18 cellular contexts compared by ENCODE assay signal in the genomic region with DNA sequence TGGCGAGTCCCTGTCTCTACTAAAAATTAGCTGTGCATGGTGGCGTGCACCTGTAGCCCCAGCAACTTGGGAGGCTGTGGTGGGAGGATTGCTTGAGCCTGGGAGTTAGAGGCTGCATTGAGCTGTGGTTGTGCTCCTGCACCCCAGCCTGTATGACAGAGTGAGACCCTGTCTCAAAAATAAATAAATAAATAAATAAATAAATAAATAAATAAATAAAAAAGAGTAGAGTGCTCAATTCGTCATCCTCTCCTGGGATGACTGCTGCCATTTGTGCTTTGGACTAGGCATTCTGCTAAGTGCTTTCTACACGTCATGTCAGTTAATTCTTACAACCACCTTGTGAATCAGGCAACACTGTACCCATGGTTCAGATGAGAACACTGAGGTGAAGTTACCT.
DNase-seq lines count a peak whose midpoint lies in the region; ATAC-seq and TF ChIP-seq lines count a peak whose summit lies in the region.
"Had no signal": no experiment of that assay in that cellular context is flagged by ENCODE, and none has a peak within 500 bp of the region (broad histone marks: within the 10 kb centered on the region; RNA-seq: fewer than 3 reads in every experiment).

No MANE protein-coding gene starts in this region.

- peak; percentile 23 for DNase-seq in right atrium auricular region (ENCODE audit: low spot score)
- no peak for DNase-seq in left cardiac atrium
- DNase-seq in endodermal cell: peak; percentile 19
- peak; percentile 0 for DNase-seq in testis
- no peak for DNase-seq in NCI-H82 treated with DMSO at 0.1 percent for 48 hours (lab: John Stamatoyannopoulos, UW; ENCODE audit: unreplicated experiment)
- DNase-seq: ACHN; C1 segment of cervical spinal cord; Calu3; CD4-positive, alpha-beta memory T cell; COR-L47; DMS53; DND-41; GOT3 had no signal

- H3K36me3 ChIP-seq in right atrium auricular region (peaks cover 33% of the 10 kb centered on the region), HEK293 (ENCODE audit: control insufficient read depth in 2 of 2, insufficient read depth in 1 of 2, low read length in 2 of 2) (peaks cover 17 to 77% of the 10 kb centered on the region in 2 experiments), endodermal cell (ENCODE audit: control insufficient read depth, insufficient read depth, low read length) (peaks cover 67% of the 10 kb centered on the region), testis (ENCODE audit: low read depth, missing control alignments) (no peaks in the 10 kb centered on the region)

- ATAC-seq in left cardiac atrium (no peak), GM18873 (IDR thresholded peaks at IDR 0.05; ENCODE audit: low FRiP score, unreplicated experiment) (no peak), HG03439 (IDR thresholded peaks at IDR 0.05; ENCODE audit: unreplicated experiment) (no peak)

- H3K27me3 ChIP-seq in right atrium auricular region: no peaks in the 10 kb centered on the region
- H3K27me3 ChIP-seq in endodermal cell (ENCODE audit: control insufficient read depth, insufficient read depth, low read length, poor library complexity, severe bottlenecking): no peaks in the 10 kb centered on the region
- H3K27me3 ChIP-seq in testis: no peaks in the 10 kb centered on the region

- H3K4me3 Mint-ChIP-seq in endodermal cell: no peak overlapping the region
- H3K4me3 Mint-ChIP-seq: CD4-positive, alpha-beta memory T cell had no signal

- H3K4me3 ChIP-seq in right atrium auricular region (no peak overlapping the region), HEK293 (ENCODE audit: low read depth, low read length) (no peak overlapping the region), endodermal cell (ENCODE audit: low read length) (no peak overlapping the region), testis (no peak overlapping the region)
- H3K4me3 ChIP-seq: HAP-1 had no signal

- CTCF ChIA-PET in HEK293 (lab: Yijun Ruan, JAX): no interaction called here

- intact Hi-C loops in left cardiac atrium (cut with DNase I): no loop called here
- intact Hi-C loops in testis (cut with DNase I; ENCODE audit: low total_unique reads): no loop called here

- H3K9ac ChIP-seq in endodermal cell (ENCODE audit: extremely low read depth, low read length, poor library complexity, severe bottlenecking): no peak overlapping the region

- H3K27ac Mint-ChIP-seq in endodermal cell: no peak overlapping the region
- H3K27ac Mint-ChIP-seq: CD4-positive, alpha-beta memory T cell had no signal

- H3K36me3 Mint-ChIP-seq in endodermal cell (ENCODE audit: low read depth): peaks cover 82% of the 10 kb centered on the region
- H3K36me3 Mint-ChIP-seq: CD4-positive, alpha-beta memory T cell had no signal

- H3K4me1 Mint-ChIP-seq in endodermal cell: no peaks in the 10 kb centered on the region
- H3K4me1 Mint-ChIP-seq: CD4-positive, alpha-beta memory T cell had no signal

- WGBS in endodermal cell (ENCODE audit: insufficient coverage in 1 of 2, insufficient read length in 1 of 2), 2 experiments: 91 to 94% methylated on average over 4 of the region's 4 CpGs
- 89 to 97% methylated on average over 4 of the region's 4 CpGs for WGBS in testis, 2 donors

- H3K9me3 ChIP-seq in right atrium auricular region: no peaks in the 10 kb centered on the region
- no peaks in the 10 kb centered on the region for H3K9me3 ChIP-seq in HEK293 (ENCODE audit: control insufficient read depth, insufficient read depth, low read depth, low read length)
- no peaks in the 10 kb centered on the region for H3K9me3 ChIP-seq in endodermal cell (ENCODE audit: control insufficient read depth, low read length)
- H3K9me3 ChIP-seq in testis: no peaks in the 10 kb centered on the region
- H3K9me3 ChIP-seq: HAP-1 had no signal

- H3K27ac ChIP-seq in right atrium auricular region: no peak overlapping the region
- H3K27ac ChIP-seq in HEK293 (ENCODE audit: extremely low read depth, low read depth, low read length): no peak overlapping the region
- H3K27ac ChIP-seq in endodermal cell (ENCODE audit: low read depth, low read length): no peak overlapping the region
- H3K27ac ChIP-seq in testis: no peak overlapping the region
- H3K27ac ChIP-seq: 22Rv1 had no signal

- POLR2A ChIA-PET in HEK293 (lab: Yijun Ruan, JAX): no interaction called here

- no peaks in the 10 kb centered on the region for H3K9me3 Mint-ChIP-seq in endodermal cell

- no peak for TF ChIP-seq POLR2A in testis (IDR thresholded peaks at IDR 0.05)

- TF ChIP-seq CTCF in right atrium auricular region (IDR thresholded peaks at IDR 0.05): no peak
- TF ChIP-seq CTCF in HEK293 (tag by site-specific recombination; IDR thresholded peaks at IDR 0.05): no peak
- TF ChIP-seq CTCF in endodermal cell (conservative IDR thresholded peaks at IDR 0.05): no peak
- no peak for TF ChIP-seq CTCF in testis (IDR thresholded peaks at IDR 0.05)

- H3K27me3 Mint-ChIP-seq in endodermal cell (ENCODE audit: insufficient read depth): no peaks in the 10 kb centered on the region
- H3K27me3 Mint-ChIP-seq: CD4-positive, alpha-beta memory T cell had no signal

- H3K4me1 ChIP-seq in right atrium auricular region (no peaks in the 10 kb centered on the region), HEK293 (ENCODE audit: control insufficient read depth, insufficient read depth, low read length) (no peaks in the 10 kb centered on the region), endodermal cell (ENCODE audit: control insufficient read depth, insufficient read depth, low read length) (no peaks in the 10 kb centered on the region), testis (no peaks in the 10 kb centered on the region)
- H3K4me1 ChIP-seq: HAP-1 had no signal

TF ChIP-seq in HEK293, 187 proteins besides CTCF, POLR2A, EP300 and RAD21 (continues in another document):
- peak; percentile 46; the same call in 1 of the 2 replicates for TF ChIP-seq ZNF266 (tag by site-specific recombination; IDR thresholded peaks at IDR 0.05; ENCODE audit: low read depth)
- TF ChIP-seq ZNF654 (tag by site-specific recombination; IDR thresholded peaks at IDR 0.05; ENCODE audit: low read depth): peak; percentile 36
- TF ChIP-seq ZNF555 (tag by site-specific recombination; conservative IDR thresholded peaks at IDR 0.05): peak; percentile 60
- peak; percentile 67 for TF ChIP-seq ZNF623 (tag by site-specific recombination; IDR thresholded peaks at IDR 0.05)
- peak; percentile 69 for TF ChIP-seq ZNF426 (tag by site-specific recombination; IDR thresholded peaks at IDR 0.05)
- no peak for TF ChIP-seq ZNF610 (tag by site-specific recombination; IDR thresholded peaks at IDR 0.05; ENCODE audit: borderline replicate concordance)
- no peak for TF ChIP-seq KLF8 (tag by site-specific recombination; IDR thresholded peaks at IDR 0.05)
- TF ChIP-seq ZNF560 (tag by site-specific recombination; IDR thresholded peaks at IDR 0.05; ENCODE audit: borderline replicate concordance): peak; percentile 49; the same call in 1 of the 2 replicates
- TF ChIP-seq ZNF202 (tag by site-specific recombination; IDR thresholded peaks at IDR 0.05; ENCODE audit: borderline replicate concordance): 0 out of 2 replicates have a peak, but pooled peaks have one; percentile 21
- TF ChIP-seq ZNF19 (tag by site-specific recombination; IDR thresholded peaks at IDR 0.05; ENCODE audit: low read depth): 0 out of 2 replicates have a peak, but pooled peaks have one; percentile 35
- TF ChIP-seq ZNF558 (tag by site-specific recombination; IDR thresholded peaks at IDR 0.05): peak; percentile 61
- TF ChIP-seq ZNF140 (tag by site-specific recombination; IDR thresholded peaks at IDR 0.05): 0 out of 2 replicates have a peak, but pooled peaks have one; percentile 65
- peak; percentile 89 for TF ChIP-seq ZNF394 (tag by site-specific recombination; IDR thresholded peaks at IDR 0.05; ENCODE audit: borderline replicate concordance)
- TF ChIP-seq, protein P1, sequence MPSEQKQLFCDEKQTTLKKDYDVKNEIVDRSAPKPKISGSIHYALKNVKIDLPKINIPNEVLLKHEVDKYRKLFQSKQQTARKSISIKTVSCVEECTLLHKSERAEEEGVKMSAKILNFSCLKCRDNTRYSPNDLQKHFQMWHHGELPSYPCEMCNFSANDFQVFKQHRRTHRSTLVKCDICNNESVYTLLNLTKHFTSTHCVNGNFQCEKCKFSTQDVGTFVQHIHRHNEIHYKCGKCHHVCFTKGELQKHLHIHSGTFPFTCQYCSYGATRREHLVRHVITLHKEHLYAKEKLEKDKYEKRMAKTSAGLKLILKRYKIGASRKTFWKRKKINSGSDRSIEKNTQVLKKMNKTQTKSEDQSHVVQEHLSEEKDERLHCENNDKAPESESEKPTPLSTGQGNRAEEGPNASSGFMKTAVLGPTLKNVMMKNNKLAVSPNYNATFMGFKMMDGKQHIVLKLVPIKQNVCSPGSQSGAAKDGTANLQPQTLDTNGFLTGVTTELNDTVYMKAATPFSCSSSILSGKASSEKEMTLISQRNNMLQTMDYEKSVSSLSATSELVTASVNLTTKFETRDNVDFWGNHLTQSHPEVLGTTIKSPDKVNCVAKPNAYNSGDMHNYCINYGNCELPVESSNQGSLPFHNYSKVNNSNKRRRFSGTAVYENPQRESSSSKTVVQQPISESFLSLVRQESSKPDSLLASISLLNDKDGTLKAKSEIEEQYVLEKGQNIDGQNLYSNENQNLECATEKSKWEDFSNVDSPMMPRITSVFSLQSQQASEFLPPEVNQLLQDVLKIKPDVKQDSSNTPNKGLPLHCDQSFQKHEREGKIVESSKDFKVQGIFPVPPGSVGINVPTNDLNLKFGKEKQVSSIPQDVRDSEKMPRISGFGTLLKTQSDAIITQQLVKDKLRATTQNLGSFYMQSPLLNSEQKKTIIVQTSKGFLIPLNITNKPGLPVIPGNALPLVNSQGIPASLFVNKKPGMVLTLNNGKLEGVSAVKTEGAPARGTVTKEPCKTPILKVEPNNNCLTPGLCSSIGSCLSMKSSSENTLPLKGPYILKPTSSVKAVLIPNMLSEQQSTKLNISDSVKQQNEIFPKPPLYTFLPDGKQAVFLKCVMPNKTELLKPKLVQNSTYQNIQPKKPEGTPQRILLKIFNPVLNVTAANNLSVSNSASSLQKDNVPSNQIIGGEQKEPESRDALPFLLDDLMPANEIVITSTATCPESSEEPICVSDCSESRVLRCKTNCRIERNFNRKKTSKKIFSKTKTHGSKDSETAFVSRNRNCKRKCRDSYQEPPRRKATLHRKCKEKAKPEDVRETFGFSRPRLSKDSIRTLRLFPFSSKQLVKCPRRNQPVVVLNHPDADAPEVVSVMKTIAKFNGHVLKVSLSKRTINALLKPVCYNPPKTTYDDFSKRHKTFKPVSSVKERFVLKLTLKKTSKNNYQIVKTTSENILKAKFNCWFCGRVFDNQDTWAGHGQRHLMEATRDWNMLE (tag by site-specific recombination; conservative IDR thresholded peaks at IDR 0.05; ENCODE audit: low read depth): peak; percentile 81
- TF ChIP-seq ZNF138 (tag by site-specific recombination; IDR thresholded peaks at IDR 0.05; ENCODE audit: borderline replicate concordance): 0 out of 2 replicates have a peak, but pooled peaks have one; percentile 27
- no peak for TF ChIP-seq OVOL3 (tag by site-specific recombination; IDR thresholded peaks at IDR 0.05)

Comparison
In these comparisons a context has a peak if more than half of its experiments do, and no peak if none do; other contexts are left out.
1. DNase-seq: peak in right atrium auricular region (single experiment), endodermal cell (single experiment) and testis (single experiment); none in left cardiac atrium (single experiment) and NCI-H82 treated with DMSO at 0.1 percent for 48 hours (single experiment).